In the genomic region with DNA sequence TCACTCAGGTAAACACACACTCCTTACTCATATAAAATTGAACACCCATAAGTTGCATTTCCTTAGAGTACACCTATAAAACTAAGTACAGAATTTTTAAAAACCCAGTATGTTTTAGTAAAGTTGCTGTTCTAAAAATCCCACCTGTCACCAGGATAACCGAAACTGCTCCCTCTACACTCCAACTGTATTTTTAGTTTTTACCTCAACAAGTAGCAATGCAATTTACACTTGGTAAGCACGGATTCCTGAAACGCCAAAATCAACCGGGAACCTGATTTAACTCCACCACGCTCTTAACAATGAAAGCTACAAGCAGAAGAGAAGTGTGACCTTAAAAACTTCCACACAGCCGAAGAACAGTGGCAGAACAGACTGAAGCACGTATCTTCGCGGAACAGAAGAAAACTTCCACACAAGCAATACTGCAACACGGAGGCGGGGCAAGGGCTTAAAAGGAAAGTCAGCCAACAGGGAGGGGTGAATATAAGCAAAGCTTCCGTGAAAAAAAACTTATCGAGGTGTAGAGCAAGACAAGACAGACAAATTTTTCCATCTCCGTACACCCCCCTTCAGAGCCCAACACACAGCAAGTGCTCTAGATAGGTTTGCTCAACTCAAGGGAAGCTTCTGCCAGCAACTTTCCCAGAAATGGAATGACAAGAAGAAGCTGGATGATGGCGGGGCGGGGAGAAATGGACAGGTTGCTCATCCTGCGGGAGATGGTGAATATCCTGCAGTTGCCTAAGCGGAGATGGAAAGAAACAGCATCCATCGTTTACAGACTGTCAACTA, we compare ENCODE assay signal across 8 cellular contexts. TPM values are rescaled to one million over a fixed set of nuclear protein-coding genes. Genes with fewer than 3 reads are reported as not detected.
DNase-seq lines count a peak whose midpoint lies in the region; ATAC-seq, FAIRE-seq and TF ChIP-seq lines count a peak whose summit lies in the region.

No MANE protein-coding gene starts in this region.

- H3K36me3 ChIP-seq in endodermal cell (ENCODE audit: control insufficient read depth, insufficient read depth, low read length) = peaks cover 5% of the 10 kb centered on the region
- H3K36me3 ChIP-seq in mucosa of rectum (ENCODE audit: control insufficient read depth in 2 of 2, insufficient read depth in 2 of 2, low read length in 2 of 2) = no peaks in the 10 kb centered on the region

- ATAC-seq in GM19455 (IDR thresholded peaks at IDR 0.05; ENCODE audit: unreplicated experiment) = no peak

- peak overlapping the region; percentile 87 for H3K4me3 Mint-ChIP-seq in endodermal cell

- DNase-seq in GM12892 (ENCODE audit: insufficient read length) = peak; percentile 33
- peak; percentile 49 to 59 for DNase-seq in NCI-H526 (lab: John Stamatoyannopoulos, UW)
- peak in 2 of 3 experiments; percentile 7 to 30 for DNase-seq in activated CD8-positive, alpha-beta memory T cell treated with anti-CD3 and anti-CD28 coated beads for 48 hours (ENCODE audit: low read depth in 2 of 3, low spot score in 2 of 3)
- peak; percentile 58 for DNase-seq in endodermal cell
- DNase-seq in stimulated activated CD8-positive, alpha-beta memory T cell treated with anti-CD3 and anti-CD28 coated beads, Interleukin-7, amount 100 ng/mL, for 1 hour (ENCODE audit: low read depth in 2 of 2) = peak; percentile 35 to 46
- no peak for DNase-seq in COR-L47 (lab: John Stamatoyannopoulos, UW)

- peaks cover 20% of the 10 kb centered on the region for H3K4me1 Mint-ChIP-seq in endodermal cell

- H3K9me3 ChIP-seq in endodermal cell (ENCODE audit: control insufficient read depth, low read length) (no peaks in the 10 kb centered on the region), mucosa of rectum (ENCODE audit: control insufficient read depth in 2 of 2, low read length in 2 of 2) (no peaks in the 10 kb centered on the region)

- WGBS in endodermal cell (ENCODE audit: insufficient coverage in 1 of 2, insufficient read length in 1 of 2), 2 experiments = 18 to 22% methylated on average over 5 to 19 of the region's 19 CpGs

- peak overlapping the region; percentile 79 for H3K27ac Mint-ChIP-seq in endodermal cell

- no peak for TF ChIP-seq CTCF in endodermal cell (conservative IDR thresholded peaks at IDR 0.05)

- peak; percentile 83 for FAIRE-seq in GM12892 (lab: Jason Lieb, UNC)

- no peaks in the 10 kb centered on the region for H3K27me3 ChIP-seq in endodermal cell (ENCODE audit: control insufficient read depth, insufficient read depth, low read length, poor library complexity, severe bottlenecking)
- no peaks in the 10 kb centered on the region for H3K27me3 ChIP-seq in mucosa of rectum (ENCODE audit: control insufficient read depth in 2 of 2, insufficient read depth in 2 of 2, low read length in 2 of 2)

- H3K9me3 Mint-ChIP-seq in endodermal cell = peaks cover 1% of the 10 kb centered on the region

- H3K9ac ChIP-seq in endodermal cell (ENCODE audit: extremely low read depth, low read length, poor library complexity, severe bottlenecking) (peak overlapping the region; percentile 52), mucosa of rectum (ENCODE audit: low read depth in 1 of 2, low read length in 2 of 2) (peak overlapping the region; percentile 72 to 79)

- TF ChIP-seq POLR2A in GM12892 (IDR thresholded peaks at IDR 0.05; ENCODE audit: low read depth, low read length) = no peak

- peaks cover 1% of the 10 kb centered on the region for H3K36me3 Mint-ChIP-seq in endodermal cell (ENCODE audit: low read depth)

- H3K27ac ChIP-seq in endodermal cell (ENCODE audit: low read depth, low read length) (no peak overlapping the region), mucosa of rectum (ENCODE audit: low read depth in 2 of 2, low read length in 2 of 2) (peak overlapping the region; percentile 87)

- H3K27me3 Mint-ChIP-seq in endodermal cell (ENCODE audit: insufficient read depth) = peaks cover 3% of the 10 kb centered on the region

- peak overlapping the region; percentile 92 for H3K4me3 ChIP-seq in endodermal cell (ENCODE audit: low read length)
- peak overlapping the region; percentile 88 to 95 for H3K4me3 ChIP-seq in mucosa of rectum (ENCODE audit: low read length in 2 of 2)

- H3K4me1 ChIP-seq in endodermal cell (ENCODE audit: control insufficient read depth, insufficient read depth, low read length) (no peaks in the 10 kb centered on the region), mucosa of rectum (ENCODE audit: control insufficient read depth in 2 of 2, insufficient read depth in 2 of 2, low read length in 2 of 2) (peaks cover 10 to 16% of the 10 kb centered on the region in 2 donors)

RNA-seq across cellular contexts. Expression of a gene that starts 1.4 kb away (rescaled TPM):
- polyA plus RNA-seq in GM12892 (2012; ENCODE audit: missing spikeins) = 33.3 TPM
- 10 to 100 TPM; 90.2 to 95.5 TPM for total RNA-seq in endodermal cell
- 85.0 TPM for polyA plus RNA-seq in endodermal cell (2013, experiment 1 of 2)
- 80.5 TPM for polyA plus RNA-seq in endodermal cell (2013, experiment 2 of 2)

RNA-seq across cellular contexts. Expression of a gene that starts 32.5 kb away (rescaled TPM):
- polyA plus RNA-seq in GM12892 (2012; ENCODE audit: missing spikeins) = 35.6 TPM
- 10 to 100 TPM; 40.4 to 45.2 TPM for total RNA-seq in endodermal cell
- polyA plus RNA-seq in endodermal cell (2013, experiment 1 of 2) = 36.8 TPM
- polyA plus RNA-seq in endodermal cell (2013, experiment 2 of 2) = 31.5 TPM
